In genomic region chr2:228699400-228699799, GRCh38 we compare ENCODE assay signal across 14 cellular contexts.
A peak's percentile ranks its signal among the peaks of the same experiment; 100 is the strongest.
DNase-seq lines count a peak whose midpoint lies in the region; ATAC-seq and TF ChIP-seq lines count a peak whose summit lies in the region.
"Had no signal": no experiment of that assay in that cellular context is flagged by ENCODE, and none has a peak within 500 bp of the region (broad histone marks: within the 10 kb centered on the region; RNA-seq: fewer than 3 reads in every experiment).

No MANE protein-coding gene starts in this region.

- H3K36me3 ChIP-seq in GM23338 (ENCODE audit: insufficient read depth) (no peaks in the 10 kb centered on the region), neural cell (ENCODE audit: insufficient read depth, low read length) (no peaks in the 10 kb centered on the region)

- no peaks in the 10 kb centered on the region for H3K79me2 ChIP-seq in GM23338 (replicated peaks; ENCODE audit: insufficient read depth)
- H3K79me2 ChIP-seq in neural cell (replicated peaks; ENCODE audit: insufficient read depth, low read length), result no peaks in the 10 kb centered on the region

- H3K9me2 ChIP-seq in GM23338 (ENCODE audit: insufficient read depth) (no peaks in the 10 kb centered on the region; the same call in none of the 2 replicates), neural cell (ENCODE audit: insufficient read depth, low read length) (no peaks in the 10 kb centered on the region)

- TF ChIP-seq CTCF in GM23338 (conservative IDR thresholded peaks at IDR 0.05; ENCODE audit: low read depth in 2 of 2), result peak; percentile 38 to 62; a peak in 3 of 4 replicates
- peak; percentile 71 for TF ChIP-seq CTCF in neural cell (IDR thresholded peaks at IDR 0.05; ENCODE audit: poor library complexity, severe bottlenecking)

- H4K20me1 ChIP-seq in GM23338 (replicated peaks; ENCODE audit: insufficient read depth), result no peaks in the 10 kb centered on the region
- H4K20me1 ChIP-seq in neural cell (ENCODE audit: insufficient read depth), result no peaks in the 10 kb centered on the region

- H3K4me3 ChIP-seq in GM23338 (no peak overlapping the region), neural cell (ENCODE audit: low read length) (no peak overlapping the region)

- no peaks in the 10 kb centered on the region for H3K9me3 ChIP-seq in neural cell (ENCODE audit: low read length)

- H3K27ac ChIP-seq in GM23338 (ENCODE audit: low read depth) (no peak overlapping the region), neural cell (ENCODE audit: low read length) (no peak overlapping the region)

- no peak overlapping the region for H3K4me2 ChIP-seq in GM23338
- no peak overlapping the region for H3K4me2 ChIP-seq in neural cell (ENCODE audit: low read length)

- H3K27me3 ChIP-seq in GM23338 (ENCODE audit: insufficient read depth) (no peaks in the 10 kb centered on the region), neural cell (ENCODE audit: insufficient read depth, low read depth, low read length) (no peaks in the 10 kb centered on the region)

- TF ChIP-seq EP300 in neural cell (conservative IDR thresholded peaks at IDR 0.05; ENCODE audit: poor library complexity, severe bottlenecking), result no peak

- DNase-seq in GM23338 (ENCODE audit: low spot score) (no peak), RPMI7951 (ENCODE audit: low read depth) (peak; percentile 50), fibroblast of gingiva (ENCODE audit: low read depth) (peak; percentile 18), DMS 273 (lab: John Stamatoyannopoulos, UW; ENCODE audit: unreplicated experiment) (no peak), GOT3 (lab: John Stamatoyannopoulos, UW) (no peak), NCI-H345 (lab: John Stamatoyannopoulos, UW) (no peak)
- no peak for DNase-seq in activated CD4-positive, alpha-beta memory T cell treated with anti-CD3 and anti-CD28 coated beads, Interleukin-2, amount 10 ng/mL, durations not matched to agents 7 days and 5 days
- DNase-seq: activated B cell treated with CpG ODN at 0.5 μM for 24 hours; activated T-cell treated with anti-CD3 and anti-CD28 coated beads for 4 hours; amniotic stem cell; CD4-positive, CD25-positive, alpha-beta regulatory T cell; NCI-H1105 treated with DMSO at 0.1 percent for 48 hours; retina had no signal

- H3K36me3 Mint-ChIP-seq in GM23338 (ENCODE audit: low read depth), result no peaks in the 10 kb centered on the region
- no peaks in the 10 kb centered on the region for H3K36me3 Mint-ChIP-seq in activated CD4-positive, alpha-beta memory T cell treated with anti-CD3 and anti-CD28 coated beads, Interleukin-2, amount 10 ng/mL, durations not matched to agents 7 days and 5 days (ENCODE audit: low read depth)
- H3K36me3 Mint-ChIP-seq: CD4-positive, CD25-positive, alpha-beta regulatory T cell had no signal

- peak; percentile 81 for TF ChIP-seq RAD21 in neural cell (conservative IDR thresholded peaks at IDR 0.05)

- H3K9me3 Mint-ChIP-seq in GM23338, result peaks cover 4% of the 10 kb centered on the region; the same call in 2 of the 3 replicates
- H3K9me3 Mint-ChIP-seq in activated CD4-positive, alpha-beta memory T cell treated with anti-CD3 and anti-CD28 coated beads, Interleukin-2, amount 10 ng/mL, durations not matched to agents 7 days and 5 days, result peaks cover 2% of the 10 kb centered on the region
- H3K9me3 Mint-ChIP-seq: activated B cell treated with CpG ODN at 0.5 μM for 24 hours had no signal

- H3K9ac ChIP-seq in neural cell (ENCODE audit: low read length), result no peak overlapping the region

- ATAC-seq in GM23338, result peak; percentile 32; the same call in 1 of the 3 replicates

- CTCF ChIA-PET in activated CD4-positive, alpha-beta memory T cell treated with anti-CD3 and anti-CD28 coated beads, Interleukin-2, amount 10 ng/mL, durations not matched to agents 7 days and 5 days (lab: Charles Lee), result no interaction called here

- H2AFZ ChIP-seq in GM23338, result no peak overlapping the region
- H2AFZ ChIP-seq in neural cell (ENCODE audit: low read depth, low read length), result no peak overlapping the region

- H3F3A ChIP-seq in GM23338 (replicated peaks; ENCODE audit: low read depth), result no peaks in the 10 kb centered on the region
- no peaks in the 10 kb centered on the region for H3F3A ChIP-seq in neural cell (ENCODE audit: insufficient read depth, low read length, poor library complexity, severe bottlenecking)

- H3K4me1 ChIP-seq in GM23338 (ENCODE audit: insufficient read depth), result no peaks in the 10 kb centered on the region

- no peak overlapping the region for H3K4me3 Mint-ChIP-seq in GM23338
- H3K4me3 Mint-ChIP-seq in activated CD4-positive, alpha-beta memory T cell treated with anti-CD3 and anti-CD28 coated beads, Interleukin-2, amount 10 ng/mL, durations not matched to agents 7 days and 5 days, result no peak overlapping the region
- H3K4me3 Mint-ChIP-seq: activated B cell treated with CpG ODN at 0.5 μM for 24 hours; CD4-positive, CD25-positive, alpha-beta regulatory T cell had no signal

- H3K4me1 Mint-ChIP-seq in GM23338, result no peaks in the 10 kb centered on the region
- no peaks in the 10 kb centered on the region for H3K4me1 Mint-ChIP-seq in activated CD4-positive, alpha-beta memory T cell treated with anti-CD3 and anti-CD28 coated beads, Interleukin-2, amount 10 ng/mL, durations not matched to agents 7 days and 5 days
- H3K4me1 Mint-ChIP-seq: activated B cell treated with CpG ODN at 0.5 μM for 24 hours; CD4-positive, CD25-positive, alpha-beta regulatory T cell had no signal

- H3K27me3 Mint-ChIP-seq in GM23338 (ENCODE audit: insufficient read depth, low read depth, poor library complexity), result no peaks in the 10 kb centered on the region
- H3K27me3 Mint-ChIP-seq in activated CD4-positive, alpha-beta memory T cell treated with anti-CD3 and anti-CD28 coated beads, Interleukin-2, amount 10 ng/mL, durations not matched to agents 7 days and 5 days, result no peaks in the 10 kb centered on the region
- H3K27me3 Mint-ChIP-seq: activated B cell treated with CpG ODN at 0.5 μM for 24 hours; CD4-positive, CD25-positive, alpha-beta regulatory T cell had no signal

- no peak overlapping the region for H3K27ac Mint-ChIP-seq in GM23338
- no peak overlapping the region for H3K27ac Mint-ChIP-seq in activated CD4-positive, alpha-beta memory T cell treated with anti-CD3 and anti-CD28 coated beads, Interleukin-2, amount 10 ng/mL, durations not matched to agents 7 days and 5 days
- H3K27ac Mint-ChIP-seq: activated B cell treated with CpG ODN at 0.5 μM for 24 hours; CD4-positive, CD25-positive, alpha-beta regulatory T cell had no signal

- POLR2A ChIA-PET in activated CD4-positive, alpha-beta memory T cell treated with anti-CD3 and anti-CD28 coated beads, Interleukin-2, amount 10 ng/mL, durations not matched to agents 7 days and 5 days (lab: Charles Lee), result no interaction called here

TF ChIP-seq in GM23338, 12 proteins besides CTCF, POLR2A, EP300 and RAD21 (continues in another document):
- no peak for TF ChIP-seq CREB1 (CRISPR knock-in tag; IDR thresholded peaks at IDR 0.05; ENCODE audit: low read depth)
- no peak for TF ChIP-seq ETS1 (IDR thresholded peaks at IDR 0.05)
- no peak for TF ChIP-seq STAT1 (IDR thresholded peaks at IDR 0.05; ENCODE audit: unreplicated experiment)

TF ChIP-seq in neural cell, 6 proteins besides CTCF, POLR2A, EP300 and RAD21:
- TF ChIP-seq SMC3 (conservative IDR thresholded peaks at IDR 0.05; ENCODE audit: poor library complexity) (peak; percentile 76), POLR2AphosphoS5 (IDR thresholded peaks at IDR 0.05) (no peak)

Comparison
In these comparisons a context has a peak if more than half of its experiments do, and no peak if none do; other contexts are left out.
1. DNase-seq: peak in RPMI7951 (single experiment) and fibroblast of gingiva (single experiment); none in GM23338 (single experiment), DMS 273 (single experiment), GOT3 (single experiment), NCI-H345 (single experiment) and activated CD4-positive, alpha-beta memory T cell treated with anti-CD3 and anti-CD28 coated beads, Interleukin-2, amount 10 ng/mL, durations not matched to agents 7 days and 5 days (single experiment).